ENCODE assay signal across 29 cellular contexts in genomic region chrX:41144873-41145272, GRCh38. TPM values are rescaled to one million over a fixed set of nuclear protein-coding genes. Genes with fewer than 3 reads are reported as not detected.
DNase-seq lines count a peak whose midpoint lies in the region; ATAC-seq, FAIRE-seq and TF ChIP-seq lines count a peak whose summit lies in the region.
"Had no signal": no experiment of that assay in that cellular context is flagged by ENCODE, and none has a peak within 500 bp of the region (broad histone marks: within the 10 kb centered on the region; RNA-seq: fewer than 3 reads in every experiment).

No MANE protein-coding gene starts in this region.

- H3K4me3 ChIP-seq in GM23338 (no peak overlapping the region), astrocyte (ENCODE audit: insufficient read depth, low read depth, low read length) (no peak overlapping the region), right lobe of liver (no peak overlapping the region), ovary (no peak overlapping the region)
- H3K4me3 ChIP-seq: BLaER1 treated with 17β-estradiol and CSF1 and Interleukin-3, amounts not matched to agents 10 nM and 100 nM; HAP-1; K562; SJCRH30 had no signal

- H3K79me2 ChIP-seq in GM23338 (replicated peaks; ENCODE audit: insufficient read depth), result peaks cover 81% of the 10 kb centered on the region
- peaks cover 28% of the 10 kb centered on the region for H3K79me2 ChIP-seq in astrocyte (ENCODE audit: insufficient read depth, low read length)

- no peaks in the 10 kb centered on the region for H3K9me3 Mint-ChIP-seq in activated T-cell treated with anti-CD3 and anti-CD28 coated beads, Interleukin-2, amount 50 U/mL, for 72 hours
- no peaks in the 10 kb centered on the region for H3K9me3 Mint-ChIP-seq in GM23338
- H3K9me3 Mint-ChIP-seq in astrocyte (ENCODE audit: unreplicated experiment), result no peaks in the 10 kb centered on the region
- H3K9me3 Mint-ChIP-seq: CD4-positive, alpha-beta T cell had no signal

- 0 out of 2 replicates have a peak overlapping the region, but pooled peaks have one; percentile 53 for H3K27ac ChIP-seq in GM23338 (ENCODE audit: low read depth)
- H3K27ac ChIP-seq in astrocyte (ENCODE audit: low read depth, low read length), result no peak overlapping the region
- H3K27ac ChIP-seq in right lobe of liver, result no peak overlapping the region
- no peak overlapping the region for H3K27ac ChIP-seq in ovary
- H3K27ac ChIP-seq: 22Rv1; BLaER1 treated with 17β-estradiol and CSF1 and Interleukin-3, amounts not matched to agents 10 nM and 100 nM; SJCRH30 had no signal

- 38% methylated on average over 2 of the region's 2 CpGs for WGBS in right lobe of liver (ENCODE audit: insufficient coverage, low coverage, low lambda C conversion rate, missing lambda C conversion rate)
- 77 to 87% (median 78%) methylated on average over 2 of the region's 2 CpGs for WGBS in ovary, 3 donors

- no peak for TF ChIP-seq EP300 in ovary (IDR thresholded peaks at IDR 0.05)

- no peak overlapping the region for H2AFZ ChIP-seq in GM23338
- H2AFZ ChIP-seq in astrocyte (ENCODE audit: low read depth, low read length), result no peak overlapping the region

- intact Hi-C loops in right lobe of liver (cut with DNase I) (no loop called here), left colon (cut with DNase I, micrococcal nuclease) (no loop called here), ovary (cut with DNase I) (no loop called here)

- peaks cover 0 to 21% of the 10 kb centered on the region in 2 donors for H3K36me3 Mint-ChIP-seq in activated T-cell treated with anti-CD3 and anti-CD28 coated beads, Interleukin-2, amount 50 U/mL, for 72 hours (ENCODE audit: insufficient read depth in 2 of 2)
- H3K36me3 Mint-ChIP-seq in GM23338 (ENCODE audit: low read depth) (peaks cover 75% of the 10 kb centered on the region), astrocyte (ENCODE audit: low read depth, unreplicated experiment) (peaks cover 10% of the 10 kb centered on the region)

- no peak for DNase-seq in activated T-cell treated with anti-CD3 and anti-CD28 coated beads, Interleukin-2, amount 50 U/mL, for 72 hours
- DNase-seq in activated T-cell treated with anti-CD3 and anti-CD28 coated beads, Interleukin-2, amount 50 U/mL, for 48 hours, result no peak
- DNase-seq in GM23338 (ENCODE audit: low spot score) (no peak), astrocyte (ENCODE audit: low read depth) (peak; percentile 14), right lobe of liver (no peak), left colon (no peak), ovary (no peak)
- DNase-seq: AML-193; CD4-positive, alpha-beta T cell; GOT3; Kasumi-1; MV-4-11; NCI-H1105; NCI-H1436 treated with DMSO at 0.1 percent for 48 hours; NCI-H2029; NCI-H446 treated with DMSO at 0.1 percent for 48 hours; NCI-H526; NCI-H82; NK-92 treated with Interleukin-12 subunit alpha and Interleukin-12 subunit beta, amount 100 ng/mL, for 24 hours; PC-3; SJCRH30 had no signal

- no peak overlapping the region for H3K4me2 ChIP-seq in GM23338
- H3K4me2 ChIP-seq in astrocyte (ENCODE audit: low read length), result no peak overlapping the region
- H3K4me2 ChIP-seq: BLaER1 treated with 17β-estradiol and CSF1 and Interleukin-3, amounts not matched to agents 10 nM and 100 nM had no signal

- peak; percentile 36 to 42 for ATAC-seq in activated T-cell treated with anti-CD3 and anti-CD28 coated beads, Interleukin-2, amount 50 U/mL, for 72 hours (replicated peaks in 1 of 2)
- ATAC-seq in GM23338 (no peak), right lobe of liver (peak in 3 of 4 donors; percentile 40 to 72 (median 68)), HG03571 (IDR thresholded peaks at IDR 0.05; ENCODE audit: unreplicated experiment) (no peak), left colon (no peak)
- ATAC-seq: K562, PC-3, Right ventricle myocardium inferior, SK-N-SH treated with all-trans-retinoic acid at 6 μM for 48 hours had no signal

- H4K20me1 ChIP-seq in GM23338 (replicated peaks; ENCODE audit: insufficient read depth), result no peaks in the 10 kb centered on the region; the same call in 1 of the 2 replicates
- H4K20me1 ChIP-seq in astrocyte (ENCODE audit: insufficient read depth, low read length), result peaks cover 3% of the 10 kb centered on the region

- H3K27ac Mint-ChIP-seq in activated T-cell treated with anti-CD3 and anti-CD28 coated beads, Interleukin-2, amount 50 U/mL, for 72 hours, result no peak overlapping the region
- H3K27ac Mint-ChIP-seq in GM23338 (no peak overlapping the region), astrocyte (ENCODE audit: unreplicated experiment) (no peak overlapping the region)
- H3K27ac Mint-ChIP-seq: CD4-positive, alpha-beta T cell had no signal

- H3F3A ChIP-seq in GM23338 (replicated peaks; ENCODE audit: low read depth), result peaks cover 11% of the 10 kb centered on the region; the same call in 1 of the 2 replicates

- TF ChIP-seq POLR2A in right lobe of liver (IDR thresholded peaks at IDR 0.05) (no peak), ovary (IDR thresholded peaks at IDR 0.05) (no peak)

- H3K27me3 ChIP-seq in GM23338 (ENCODE audit: insufficient read depth) (no peaks in the 10 kb centered on the region), astrocyte (ENCODE audit: insufficient read depth, low read length) (no peaks in the 10 kb centered on the region), right lobe of liver (no peaks in the 10 kb centered on the region), ovary (no peaks in the 10 kb centered on the region)
- H3K27me3 ChIP-seq: SJCRH30 had no signal

- no peaks in the 10 kb centered on the region for H3K9me2 ChIP-seq in GM23338 (ENCODE audit: insufficient read depth)

- no peaks in the 10 kb centered on the region for H3K27me3 Mint-ChIP-seq in activated T-cell treated with anti-CD3 and anti-CD28 coated beads, Interleukin-2, amount 50 U/mL, for 72 hours (ENCODE audit: low read depth)
- H3K27me3 Mint-ChIP-seq in GM23338 (ENCODE audit: insufficient read depth, low read depth, poor library complexity), result no peaks in the 10 kb centered on the region
- no peaks in the 10 kb centered on the region for H3K27me3 Mint-ChIP-seq in astrocyte (ENCODE audit: low read depth, unreplicated experiment)
- H3K27me3 Mint-ChIP-seq: CD4-positive, alpha-beta T cell had no signal

- peaks cover 66% of the 10 kb centered on the region for H3K36me3 ChIP-seq in GM23338 (ENCODE audit: insufficient read depth)
- peaks cover 25% of the 10 kb centered on the region for H3K36me3 ChIP-seq in astrocyte (ENCODE audit: insufficient read depth, low read length)
- H3K36me3 ChIP-seq in right lobe of liver, result peaks cover 0 to 38% (median 2%) of the 10 kb centered on the region in 4 donors
- H3K36me3 ChIP-seq in ovary, result no peaks in the 10 kb centered on the region

- no peaks in the 10 kb centered on the region for H3K9me3 ChIP-seq in astrocyte (ENCODE audit: insufficient read depth, low read depth, low read length)
- H3K9me3 ChIP-seq in right lobe of liver, result no peaks in the 10 kb centered on the region
- H3K9me3 ChIP-seq in ovary, result no peaks in the 10 kb centered on the region
- H3K9me3 ChIP-seq: BLaER1 treated with 17β-estradiol and CSF1 and Interleukin-3, amounts not matched to agents 10 nM and 100 nM; HAP-1; SJCRH30 had no signal

- peaks cover 18% of the 10 kb centered on the region for H3K4me1 Mint-ChIP-seq in activated T-cell treated with anti-CD3 and anti-CD28 coated beads, Interleukin-2, amount 50 U/mL, for 72 hours (ENCODE audit: low read depth)
- H3K4me1 Mint-ChIP-seq in GM23338 (peaks cover 2% of the 10 kb centered on the region; the same call in 1 of the 3 replicates), astrocyte (ENCODE audit: low read depth, unreplicated experiment) (peaks cover 18% of the 10 kb centered on the region)

- FAIRE-seq in astrocyte (lab: Jason Lieb, UNC), result peak; percentile 68
- FAIRE-seq: D721Med, K562 had no signal

- no peak for TF ChIP-seq CTCF in GM23338 (conservative IDR thresholded peaks at IDR 0.05; ENCODE audit: low read depth in 2 of 2)
- TF ChIP-seq CTCF in astrocyte (IDR thresholded peaks at IDR 0.05; ENCODE audit: insufficient read depth, low read depth, low read length), result no peak
- TF ChIP-seq CTCF in right lobe of liver (IDR thresholded peaks at IDR 0.05), result no peak
- TF ChIP-seq CTCF in ovary (IDR thresholded peaks at IDR 0.05), result no peak

- H3K9ac ChIP-seq in astrocyte (ENCODE audit: low read length), result no peak overlapping the region
- H3K9ac ChIP-seq: BLaER1 treated with 17β-estradiol and CSF1 and Interleukin-3, amounts not matched to agents 10 nM and 100 nM had no signal

- no peak overlapping the region for H3K4me3 Mint-ChIP-seq in activated T-cell treated with anti-CD3 and anti-CD28 coated beads, Interleukin-2, amount 50 U/mL, for 72 hours
- H3K4me3 Mint-ChIP-seq in GM23338 (no peak overlapping the region), astrocyte (ENCODE audit: unreplicated experiment) (no peak overlapping the region)
- H3K4me3 Mint-ChIP-seq: CD4-positive, alpha-beta T cell had no signal

- H3K4me1 ChIP-seq in GM23338 (ENCODE audit: insufficient read depth) (no peaks in the 10 kb centered on the region), astrocyte (ENCODE audit: insufficient read depth, low read length) (peaks cover 18% of the 10 kb centered on the region), right lobe of liver (peaks cover 0 to 15% (median 0%) of the 10 kb centered on the region in 4 donors), ovary (ENCODE audit: insufficient read depth) (no peaks in the 10 kb centered on the region)
- H3K4me1 ChIP-seq: BLaER1 treated with 17β-estradiol and CSF1 and Interleukin-3, amounts not matched to agents 10 nM and 100 nM; HAP-1; SJCRH30 had no signal

TF ChIP-seq in GM23338, 12 proteins besides CTCF, POLR2A, EP300 and RAD21 (continues in another document):
- TF ChIP-seq ZNF331 (CRISPR knock-in tag; IDR thresholded peaks at IDR 0.05; ENCODE audit: low read depth) (no peak), EZH2 (IDR thresholded peaks at IDR 0.05; ENCODE audit: low read depth, unreplicated experiment) (no peak), EZH2phosphoT487 (IDR thresholded peaks at IDR 0.05; ENCODE audit: unreplicated experiment) (no peak), NANOG (IDR thresholded peaks at IDR 0.05; ENCODE audit: borderline replicate concordance) (no peak), CREB1 (CRISPR knock-in tag; IDR thresholded peaks at IDR 0.05; ENCODE audit: low read depth) (no peak)

RNA-seq across cellular contexts. Expression of gene USP9X, which starts 59.6 kb away (rescaled TPM):
- 10 to 100 TPM; 70.1 to 95.1 TPM for total RNA-seq in activated T-cell treated with anti-CD3 and anti-CD28 coated beads, Interleukin-2, amount 50 U/mL, for 72 hours
- total RNA-seq in GM23338 (2014; rRNA removed; shearing (Covaris generic)), result 305 and 329 TPM in 2 replicates
- polyA plus RNA-seq in GM23338 (2016; fragmentation: Nextera tagmentation; extraction: Ambion mirVana), result 48.7 and 62.2 TPM in 2 replicates
- 112 and 113 TPM in 2 replicates for total RNA-seq in astrocyte
- total RNA-seq in right lobe of liver, result 10 to 100 TPM; 53.5 to 76.2 (median 63.1) TPM
- total RNA-seq in left colon, result 10 to 100 TPM; 72.0 to 85.0 TPM
- total RNA-seq in ovary, result 10 to 100 TPM; 50.6 to 95.1 (median 65.8) TPM
- polyA plus RNA-seq in ovary, result 10 to 100 TPM; 14.2 to 40.1 TPM

Comparison
In these comparisons a context has a peak if more than half of its experiments do, and no peak if none do; other contexts are left out.
1. ATAC-seq: peak in activated T-cell treated with anti-CD3 and anti-CD28 coated beads, Interleukin-2, amount 50 U/mL, for 72 hours (2 of 2) and right lobe of liver (3 of 4); none in GM23338 (single experiment), HG03571 (single experiment) and left colon (single experiment).